7 cellular contexts compared by ENCODE assay signal in the genomic region with DNA sequence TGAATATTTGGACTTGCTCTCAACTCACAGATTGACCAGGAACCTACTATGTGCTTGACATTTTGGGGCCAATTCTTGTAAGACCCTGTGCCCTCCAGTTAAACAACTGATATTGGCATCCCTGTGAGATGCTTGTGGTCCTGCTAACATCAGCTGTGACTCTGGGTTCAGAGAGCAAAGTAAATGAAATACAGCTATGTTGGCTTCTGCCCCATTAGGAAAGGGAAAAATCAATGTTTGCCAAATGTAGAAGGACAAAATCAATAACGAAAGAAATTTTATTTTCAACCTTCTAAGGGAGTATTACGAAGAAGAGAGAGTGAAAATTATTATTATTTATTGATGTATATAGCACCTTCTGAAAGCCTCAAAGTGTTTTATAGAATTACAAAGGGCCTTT.
"Had no signal": no experiment of that assay in that cellular context is flagged by ENCODE, and none has a peak within 500 bp of the region (broad histone marks: within the 10 kb centered on the region; RNA-seq: fewer than 3 reads in every experiment).

No MANE protein-coding gene starts in this region.

- H3K4me3 ChIP-seq: GM23338, K562 had no signal

- DNase-seq: H9, HFFc6, IMR-90 had no signal

- H3K27ac ChIP-seq: HL-60 had no signal

- ATAC-seq: GM23338, HCT116, K562 had no signal
